ENCODE assay signal across 16 cellular contexts in genomic region chr12:75813066-75813465, GRCh38.
DNase-seq lines count a peak whose midpoint lies in the region; ATAC-seq, FAIRE-seq and TF ChIP-seq lines count a peak whose summit lies in the region.
"Had no signal": no experiment of that assay in that cellular context is flagged by ENCODE, and none has a peak within 500 bp of the region (broad histone marks: within the 10 kb centered on the region; RNA-seq: fewer than 3 reads in every experiment).

No MANE protein-coding gene starts in this region.

- ATAC-seq in HG02610 (IDR thresholded peaks at IDR 0.05; ENCODE audit: unreplicated experiment): peak; percentile 50
- no peak for ATAC-seq in GM21381 (IDR thresholded peaks at IDR 0.05; ENCODE audit: unreplicated experiment)
- ATAC-seq: left lobe of liver, T-cell had no signal

- H3K9ac ChIP-seq in mesenchymal stem cell (ENCODE audit: low read length) (peak overlapping the region; percentile 93), colonic mucosa (ENCODE audit: low read depth in 2 of 2, low read length in 2 of 2) (no peak overlapping the region)

- FAIRE-seq in GM12891 (lab: Jason Lieb, UNC): no peak
- FAIRE-seq: D721Med, endothelial cell of umbilical vein had no signal

- H2BK15ac ChIP-seq in mesenchymal stem cell (ENCODE audit: low read depth, poor library complexity, severe bottlenecking): no peak overlapping the region

- H3K4me3 ChIP-seq in mesenchymal stem cell (ENCODE audit: insufficient read depth in 1 of 2, low read depth in 1 of 2, low read length in 2 of 2) (no peak overlapping the region), MG63 (no peak overlapping the region), colonic mucosa (no peak overlapping the region)
- H3K4me3 ChIP-seq: thyroid gland had no signal

- H4K8ac ChIP-seq in mesenchymal stem cell (ENCODE audit: low read length): no peak overlapping the region

- H3K36me3 ChIP-seq in mesenchymal stem cell (ENCODE audit: control insufficient read depth in 1 of 2, insufficient read depth in 2 of 2, low read depth in 1 of 2, low read length in 2 of 2) (no peaks in the 10 kb centered on the region), MG63 (no peaks in the 10 kb centered on the region), colonic mucosa (no peaks in the 10 kb centered on the region)
- H3K36me3 ChIP-seq: BE2C, thyroid gland had no signal

- intact Hi-C loops in colonic mucosa (cut with DNase I): no loop called here

- no peak overlapping the region for H2BK12ac ChIP-seq in mesenchymal stem cell (ENCODE audit: low read length in 2 of 2)

- H2AFZ ChIP-seq in mesenchymal stem cell (ENCODE audit: low read depth, low read length): no peak overlapping the region

- TF ChIP-seq CTCF in colonic mucosa (IDR thresholded peaks at IDR 0.05): no peak

- WGBS in mesenchymal stem cell: no CpG with 5 or more reads among the region's 1 CpG

- H2AK5ac ChIP-seq in mesenchymal stem cell (ENCODE audit: low read length, severe bottlenecking): peak overlapping the region; percentile 29

- DNase-seq in GM12891 (ENCODE audit: insufficient read length, low spot score) (peak; percentile 5), NCI-H2196 treated with DMSO at 0.1 percent for 48 hours (lab: John Stamatoyannopoulos, UW; ENCODE audit: unreplicated experiment) (peak; percentile 55), mesenchymal stem cell (no peak), MG63 (no peak), colonic mucosa (no peak)
- DNase-seq: activated gamma-delta T cell treated with Interleukin-2 at 50 U/mL for 16 hours, foreskin melanocyte, NCI-H774, T-cell, thyroid gland had no signal

- H3K27ac ChIP-seq in mesenchymal stem cell (ENCODE audit: low read length, poor library complexity, severe bottlenecking): no peak overlapping the region
- no peak overlapping the region for H3K27ac ChIP-seq in colonic mucosa

- no peak overlapping the region for H3K14ac ChIP-seq in mesenchymal stem cell (ENCODE audit: low read length in 2 of 2)

- no peak overlapping the region for H2BK120ac ChIP-seq in mesenchymal stem cell (ENCODE audit: low read depth, low read length)

- no peak overlapping the region for H4K91ac ChIP-seq in mesenchymal stem cell (ENCODE audit: low read length)

- no peak for TF ChIP-seq POLR2A in GM12891 (IDR thresholded peaks at IDR 0.05; ENCODE audit: low read depth, low read length)

- no peak overlapping the region for H3K23ac ChIP-seq in mesenchymal stem cell (ENCODE audit: low read length in 2 of 2)

- no peak overlapping the region for H2BK5ac ChIP-seq in mesenchymal stem cell (ENCODE audit: low read depth, low read length, poor library complexity, severe bottlenecking)

- no peak overlapping the region for H3K4me2 ChIP-seq in mesenchymal stem cell (ENCODE audit: low read length, poor library complexity, severe bottlenecking)

- no peak overlapping the region for H3K18ac ChIP-seq in mesenchymal stem cell (ENCODE audit: low read depth in 1 of 2, low read length in 2 of 2)

- H3K9me3 ChIP-seq in mesenchymal stem cell (ENCODE audit: control insufficient read depth, low read length) (no peaks in the 10 kb centered on the region), MG63 (peaks cover under 1% of the 10 kb centered on the region; the same call in 1 of the 2 replicates), colonic mucosa (no peaks in the 10 kb centered on the region)
- H3K9me3 ChIP-seq: BE2C, thyroid gland had no signal

- no peaks in the 10 kb centered on the region for H3K27me3 ChIP-seq in mesenchymal stem cell (ENCODE audit: control insufficient read depth in 1 of 2, insufficient read depth in 1 of 2, low read length in 2 of 2)
- no peaks in the 10 kb centered on the region for H3K27me3 ChIP-seq in MG63
- no peaks in the 10 kb centered on the region for H3K27me3 ChIP-seq in colonic mucosa
- H3K27me3 ChIP-seq: BE2C, thyroid gland had no signal

- H3K4ac ChIP-seq in mesenchymal stem cell (ENCODE audit: low read depth in 1 of 2, low read length in 2 of 2): no peak overlapping the region

- peaks cover 1% of the 10 kb centered on the region for H3K79me1 ChIP-seq in mesenchymal stem cell (replicated peaks; ENCODE audit: low read length, poor library complexity, severe bottlenecking)

- H3K4me1 ChIP-seq in mesenchymal stem cell (ENCODE audit: control insufficient read depth, insufficient read depth, low read depth, low read length) (peaks cover 9% of the 10 kb centered on the region), colonic mucosa (no peaks in the 10 kb centered on the region)

TF ChIP-seq in GM12891, 5 proteins besides CTCF, POLR2A, EP300 and RAD21:
- no peak for TF ChIP-seq POLR2AphosphoS5 (IDR thresholded peaks at IDR 0.05; ENCODE audit: low read depth, low read length)
TF ChIP-seq in GM12891: peak in this region for 0.

Comparison
In these comparisons a context has a peak if more than half of its experiments do, and no peak if none do; other contexts are left out.
1. DNase-seq: peak in GM12891 (single experiment) and NCI-H2196 treated with DMSO at 0.1 percent for 48 hours (single experiment); none in mesenchymal stem cell (single experiment), MG63 (single experiment) and colonic mucosa (single experiment).